In genomic region chr16:20849587-20850390, GRCh38 we compare ENCODE assay signal across 8 cellular contexts. TPM values are rescaled to one million over a fixed set of nuclear protein-coding genes. Genes with fewer than 3 reads are reported as not detected.
DNase-seq lines count a peak whose midpoint lies in the region; ATAC-seq and TF ChIP-seq lines count a peak whose summit lies in the region.

No MANE protein-coding gene starts in this region.

- peaks cover 9% of the 10 kb centered on the region for H3K36me3 Mint-ChIP-seq in activated naive CD8-positive, alpha-beta T cell treated with anti-CD3 and anti-CD28 coated beads for 36 hours

- peaks cover 0 to 26% (median 0%) of the 10 kb centered on the region in 9 donors for H3K36me3 ChIP-seq in heart right ventricle
- peaks cover 0 to under 1% of the 10 kb centered on the region in 2 donors for H3K36me3 ChIP-seq in aorta (ENCODE audit: control insufficient read depth in 1 of 2, insufficient read depth in 2 of 2, low read length in 1 of 2)

- peak; percentile 98 for TF ChIP-seq CTCF in LNCAP (IDR thresholded peaks at IDR 0.05)
- peak; percentile 94 to 99 (median 98) for TF ChIP-seq CTCF in heart right ventricle (IDR thresholded peaks at IDR 0.05)

- H3K4me3 ChIP-seq in heart right ventricle (peak overlapping the region in 1 of 10 donors; percentile 12), aorta (ENCODE audit: low read length in 2 of 2) (no peak overlapping the region)

- H3K27me3 ChIP-seq in heart right ventricle (no peaks in the 10 kb centered on the region), aorta (ENCODE audit: control insufficient read depth in 1 of 2, insufficient read depth in 2 of 2, low read length in 1 of 2) (no peaks in the 10 kb centered on the region)

- H3K4me1 ChIP-seq in heart right ventricle (peaks cover 15 to 71% (median 51%) of the 10 kb centered on the region in 9 donors), aorta (ENCODE audit: control insufficient read depth in 1 of 2, insufficient read depth in 2 of 2, low read length in 2 of 2) (peaks cover 10 to 16% of the 10 kb centered on the region in 2 donors)

- H3K4me1 Mint-ChIP-seq in activated naive CD8-positive, alpha-beta T cell treated with anti-CD3 and anti-CD28 coated beads for 36 hours, result peaks cover 13% of the 10 kb centered on the region

- 48 to 53% methylated on average over 6 of the region's 6 CpGs for WGBS in heart right ventricle, 2 donors
- 33% methylated on average over 6 of the region's 6 CpGs for WGBS in aorta, 2 donors

- DNase-seq in DMS79 treated with DMSO at 0.1 percent for 48 hours (lab: John Stamatoyannopoulos, UW) (peak; percentile 38), SW 1271 (lab: John Stamatoyannopoulos, UW) (peak; percentile 3 to 38), heart right ventricle (peak; percentile 68 to 69), putamen (ENCODE audit: low spot score) (peak; percentile 34), aorta (peak; percentile 75 to 87)
- DNase-seq in activated naive CD8-positive, alpha-beta T cell treated with anti-CD3 and anti-CD28 coated beads for 36 hours, result peak; percentile 50

- no peaks in the 10 kb centered on the region for H3K27me3 Mint-ChIP-seq in activated naive CD8-positive, alpha-beta T cell treated with anti-CD3 and anti-CD28 coated beads for 36 hours

- intact Hi-C loops in heart right ventricle (cut with DNase I) (loop anchor here (1.0 to 10.0 kb wide), 16 partner anchors 42 to 308 kb away; partner anchors contain the start of genes DCUN1D3 (in 5 of the 10), LYRM1 (in 5 of the 10), ERI2 (in 2 of the 10) and REXO5 (in 2 of the 10)), aorta (cut with DNase I) (loop anchor here (2.0 to 10.0 kb wide), 8 partner anchors 48 to 455 kb away; no protein-coding TSS in a partner anchor)

- ATAC-seq in heart right ventricle (peak in 7 of 8 donors; percentile 16 to 49 (median 38)), aorta (ENCODE audit: low FRiP score) (peak; percentile 85), HG03108 (IDR thresholded peaks at IDR 0.05; ENCODE audit: unreplicated experiment) (no peak)

- H3K9me3 Mint-ChIP-seq in activated naive CD8-positive, alpha-beta T cell treated with anti-CD3 and anti-CD28 coated beads for 36 hours, result no peaks in the 10 kb centered on the region

- H3K27ac Mint-ChIP-seq in activated naive CD8-positive, alpha-beta T cell treated with anti-CD3 and anti-CD28 coated beads for 36 hours, result no peak overlapping the region

- no peak overlapping the region for H3K4me3 Mint-ChIP-seq in activated naive CD8-positive, alpha-beta T cell treated with anti-CD3 and anti-CD28 coated beads for 36 hours

- H3K9me3 ChIP-seq in heart right ventricle (no peaks in the 10 kb centered on the region), aorta (ENCODE audit: control insufficient read depth, low read length) (no peaks in the 10 kb centered on the region)

- H3K27ac ChIP-seq in heart right ventricle (peak overlapping the region in 8 of 10 donors; percentile 69 to 87 (median 74)), aorta (ENCODE audit: low read depth in 1 of 2, low read length in 2 of 2) (peak overlapping the region in 1 of 2 donors; percentile 92)

RNA-seq across cellular contexts. Expression of gene REXO5, which starts 43.5 kb away (rescaled TPM):
- total RNA-seq in activated naive CD8-positive, alpha-beta T cell treated with anti-CD3 and anti-CD28 coated beads for 36 hours, result 10 to 100 TPM; 14.4 to 14.8 TPM
- total RNA-seq in heart right ventricle (1 to 10 TPM; 3.1 to 6.9 (median 5.2) TPM), aorta (1 to 10 TPM; 1.1 to 3.0 TPM)
- polyA plus RNA-seq in heart right ventricle (1 to 10 TPM; 2.0 to 2.6 TPM), aorta (1 to 10 TPM in 1 of 2 donors, under 1 TPM in 1; 0.88 to 2.2 TPM)

RNA-seq across cellular contexts. Expression of gene ERI2, which starts 43.5 kb away (rescaled TPM):
- total RNA-seq in activated naive CD8-positive, alpha-beta T cell treated with anti-CD3 and anti-CD28 coated beads for 36 hours, result 10 to 100 TPM; 22.6 to 25.1 TPM
- total RNA-seq in heart right ventricle (10 to 100 TPM in 8 of 10 donors, 1 to 10 TPM in 2; 8.1 to 13.6 (median 12.0) TPM), aorta (10 to 100 TPM in 1 of 2 donors, 1 to 10 TPM in 1; 6.7 to 14.3 TPM)
- polyA plus RNA-seq in heart right ventricle (10 to 100 TPM in 1 of 2 donors, 1 to 10 TPM in 1; 3.2 to 10.6 TPM), aorta (10 to 100 TPM; 12.7 to 14.3 TPM)

RNA-seq across cellular contexts. Expression of gene DCUN1D3, which starts 50.4 kb away (rescaled TPM):
- total RNA-seq in activated naive CD8-positive, alpha-beta T cell treated with anti-CD3 and anti-CD28 coated beads for 36 hours, result 1 to 10 TPM; 7.7 to 8.2 TPM
- total RNA-seq in heart right ventricle (10 to 100 TPM in 6 of 10 donors, 1 to 10 TPM in 4; 7.8 to 32.6 (median 11.2) TPM), aorta (10 to 100 TPM; 29.5 to 54.5 TPM)
- polyA plus RNA-seq in heart right ventricle (1 to 10 TPM; 3.4 to 4.2 TPM), aorta (1 to 10 TPM; 3.9 to 4.1 TPM)

RNA-seq across cellular contexts. Expression of gene LYRM1, which starts 50.8 kb away (rescaled TPM):
- 10 to 100 TPM; 22.8 to 25.0 TPM for total RNA-seq in activated naive CD8-positive, alpha-beta T cell treated with anti-CD3 and anti-CD28 coated beads for 36 hours
- total RNA-seq in heart right ventricle (10 to 100 TPM; 37.4 to 69.1 (median 48.9) TPM), aorta (10 to 100 TPM; 18.1 to 24.3 TPM)
- polyA plus RNA-seq in heart right ventricle (10 to 100 TPM; 59.9 to 69.4 TPM), aorta (10 to 100 TPM; 27.3 to 44.2 TPM)

Comparison
In these comparisons a context has a peak if more than half of its experiments do, and no peak if none do; other contexts are left out.
1. DNase-seq: peak in every context shown above with its lines; median percentile 81 in aorta; 68 in heart right ventricle; 50 in activated naive CD8-positive, alpha-beta T cell treated with anti-CD3 and anti-CD28 coated beads for 36 hours; 38 in DMS79 treated with DMSO at 0.1 percent for 48 hours; 34 in putamen; 20 in SW 1271.